ENCODE assay signal across 17 cellular contexts in genomic region chr6:9517806-9518205, GRCh38.
DNase-seq lines count a peak whose midpoint lies in the region; ATAC-seq and TF ChIP-seq lines count a peak whose summit lies in the region.
"Had no signal": no experiment of that assay in that cellular context is flagged by ENCODE, and none has a peak within 500 bp of the region (broad histone marks: within the 10 kb centered on the region; RNA-seq: fewer than 3 reads in every experiment).

No MANE protein-coding gene starts in this region.

- no peak overlapping the region for H3K4me3 ChIP-seq in mammary epithelial cell (replicated peaks in 1 of 3; ENCODE audit: insufficient read depth in 1 of 3, low read depth in 2 of 3, low read length in 3 of 3)
- H3K4me3 ChIP-seq: BLaER1 had no signal

- H3K36me3 ChIP-seq in mammary epithelial cell (ENCODE audit: insufficient read depth, low read length): no peaks in the 10 kb centered on the region
- H3K36me3 ChIP-seq: BLaER1 had no signal

- 29% methylated on average over 3 of the region's 3 CpGs for WGBS in mammary epithelial cell (ENCODE audit: low coverage, missing lambda C conversion rate)

- in situ Hi-C loops in mammary epithelial cell (cut with MboI; ENCODE audit: low sequenced_read_pairs in 2 of 2): no loop called here

- H3K27ac ChIP-seq in mammary epithelial cell (ENCODE audit: insufficient read depth, low read depth, low read length) (peak overlapping the region; percentile 50), foreskin keratinocyte (peak overlapping the region; percentile 71)
- H3K27ac ChIP-seq: BLaER1, HL-60 had no signal

- H2AFZ ChIP-seq in mammary epithelial cell (ENCODE audit: low read depth, low read length): peak overlapping the region; percentile 67

- DNase-seq in ELR (ENCODE audit: low read depth): peak; percentile 51
- peak; percentile 38 for DNase-seq in NCI-H82 treated with DMSO at 0.1 percent for 48 hours (lab: John Stamatoyannopoulos, UW; ENCODE audit: unreplicated experiment)
- peak; percentile 62 for DNase-seq in mammary epithelial cell
- peak; percentile 71 to 86 for DNase-seq in foreskin keratinocyte
- DNase-seq in activated gamma-delta T cell treated with Interleukin-2 at 50 U/mL for 16 hours: no peak
- no peak for DNase-seq in superior temporal gyrus (ENCODE audit: extremely low spot score)
- no peak for DNase-seq in GDM1 (lab: John Stamatoyannopoulos, UW)
- DNase-seq: 8988T; Calu3; CD4-positive, alpha-beta memory T cell; DMS79 treated with DMSO at 0.1 percent for 48 hours; GOT3; H7; HFFc6 had no signal

- peak; percentile 65 for ATAC-seq in foreskin keratinocyte
- ATAC-seq: HCT116 had no signal

- no peaks in the 10 kb centered on the region for H3K79me2 ChIP-seq in mammary epithelial cell (ENCODE audit: insufficient read depth, low read length)

- H3K27me3 ChIP-seq in mammary epithelial cell (ENCODE audit: insufficient read depth, low read length): no peaks in the 10 kb centered on the region
- H3K27me3 ChIP-seq in foreskin keratinocyte: no peaks in the 10 kb centered on the region
- H3K27me3 ChIP-seq: BLaER1 had no signal

- dilution Hi-C loops in mammary epithelial cell (cut with HindIII; ENCODE audit: low sequenced_read_pairs): no loop called here

- intact Hi-C loops in mammary epithelial cell (cut with micrococcal nuclease): no loop called here

- H3K4me2 ChIP-seq in mammary epithelial cell (ENCODE audit: insufficient read depth, low read depth, low read length): peak overlapping the region; percentile 72
- H3K4me2 ChIP-seq: BLaER1 had no signal

- BruUV-seq in mammary epithelial cell (replicated peaks; lab: Mats Ljungman, UMichigan): no TSS peak

- H3K4me1 ChIP-seq in mammary epithelial cell (ENCODE audit: insufficient read depth, low read length) (peaks cover 64% of the 10 kb centered on the region), foreskin keratinocyte (peaks cover 80% of the 10 kb centered on the region)
- H3K4me1 ChIP-seq: BLaER1 had no signal

- no peak for TF ChIP-seq CTCF in mammary epithelial cell (conservative IDR thresholded peaks at IDR 0.05 in 1 of 2, IDR thresholded peaks at IDR 0.05 in 1 of 2; ENCODE audit: extremely low read depth in 1 of 2, insufficient read depth in 1 of 2, low read depth in 1 of 2, low read length in 2 of 2)
- TF ChIP-seq CTCF in foreskin keratinocyte (conservative IDR thresholded peaks at IDR 0.05): no peak

- H3K9ac ChIP-seq in mammary epithelial cell (ENCODE audit: insufficient read depth, low read length): no peak overlapping the region
- H3K9ac ChIP-seq: BLaER1 had no signal

- no peaks in the 10 kb centered on the region for H4K20me1 ChIP-seq in mammary epithelial cell (ENCODE audit: insufficient read depth, low read length)
- H4K20me1 ChIP-seq: BLaER1 had no signal

- H3K9me3 ChIP-seq in mammary epithelial cell (replicated peaks; ENCODE audit: insufficient read depth, low read length): no peaks in the 10 kb centered on the region
- H3K9me3 ChIP-seq: BLaER1 had no signal

- CTCF ChIA-PET in mammary epithelial cell (lab: Charles Lee; ENCODE audit: low non-redundant PET): no interaction called here

Comparison
In these comparisons a context has a peak if more than half of its experiments do, and no peak if none do; other contexts are left out.
1. DNase-seq: peak in ELR (single experiment), NCI-H82 treated with DMSO at 0.1 percent for 48 hours (single experiment), mammary epithelial cell (single experiment) and foreskin keratinocyte (2 of 2); none in activated gamma-delta T cell treated with Interleukin-2 at 50 U/mL for 16 hours (single experiment), superior temporal gyrus (single experiment) and GDM1 (single experiment).